Comparison of ENCODE assay signal across 8 cellular contexts in genomic region chr3:118239253-118239652, GRCh38.
"Had no signal": no experiment of that assay in that cellular context is flagged by ENCODE, and none has a peak within 500 bp of the region (broad histone marks: within the 10 kb centered on the region; RNA-seq: fewer than 3 reads in every experiment).

No MANE protein-coding gene starts in this region.

- H3K36me3 ChIP-seq: HAP-1 had no signal

- H3K9ac ChIP-seq: GM23248 had no signal

- H3K36me3 Mint-ChIP-seq: IgD-negative memory B cell had no signal

- DNase-seq: GM23248, GOT3, H7, HFFc6 had no signal

- H3K4me1 ChIP-seq: HAP-1 had no signal

- H3K9me3 ChIP-seq: HAP-1 had no signal

- H3K4me3 Mint-ChIP-seq: HFFc6, IgD-negative memory B cell had no signal

- H3K4me3 ChIP-seq: GM23248, HAP-1 had no signal

- H3K27ac ChIP-seq: GM23248, HL-60 had no signal

- H3K27ac Mint-ChIP-seq: HFFc6, IgD-negative memory B cell had no signal

- H3K4me1 Mint-ChIP-seq: IgD-negative memory B cell had no signal

- H2AFZ ChIP-seq: GM23248 had no signal

- H3K9me3 Mint-ChIP-seq: IgD-negative memory B cell had no signal

- FAIRE-seq: HepG2 had no signal

- H3K27me3 Mint-ChIP-seq: IgD-negative memory B cell had no signal
